In genomic region chr2:104408266-104408665, GRCh38 we compare ENCODE assay signal across 1 cellular context.
TF ChIP-seq lines count a peak whose summit lies in the region.

No MANE protein-coding gene starts in this region.

TF ChIP-seq in GM23338, 12 proteins besides CTCF, POLR2A, EP300 and RAD21 (continued from another document):
- no peak for TF ChIP-seq CREB1 (CRISPR knock-in tag; IDR thresholded peaks at IDR 0.05; ENCODE audit: low read depth)
- no peak for TF ChIP-seq REST (IDR thresholded peaks at IDR 0.05; ENCODE audit: unreplicated experiment)
